22 cellular contexts compared by ENCODE assay signal in genomic region chr12:113598815-113599406, GRCh38.
"Had no signal": no experiment of that assay in that cellular context is flagged by ENCODE, and none has a peak within 500 bp of the region (broad histone marks: within the 10 kb centered on the region; RNA-seq: fewer than 3 reads in every experiment).

No MANE protein-coding gene starts in this region.

- H3K27me3 Mint-ChIP-seq: activated naive CD8-positive, alpha-beta T cell treated with anti-CD3 and anti-CD28 coated beads, Interleukin-2, amount 10 ng/mL, durations not matched to agents 7 days and 5 days had no signal

- H3K4me1 ChIP-seq: esophagus squamous epithelium, stomach had no signal

- H3K79me2 ChIP-seq: hepatocyte had no signal

- H3K27ac ChIP-seq: cardiac muscle cell, esophagus squamous epithelium, hepatocyte, stomach had no signal

- H2AFZ ChIP-seq: hepatocyte had no signal

- DNase-seq: activated B cell treated with CpG ODN at 0.5 μM for 24 hours; activated CD4-positive, alpha-beta T cell treated with anti-CD3 and anti-CD28 coated beads for 48 hours; activated CD8-positive, alpha-beta T cell treated with anti-CD3 and anti-CD28 coated beads for 36 hours; activated naive CD4-positive, alpha-beta T cell treated with Interleukin-2 at 50 U/mL for 16 hours; activated naive CD8-positive, alpha-beta T cell treated with anti-CD3 and anti-CD28 coated beads, Interleukin-2, amount 10 ng/mL, durations not matched to agents 7 days and 5 days; activated T-cell treated with anti-CD3 and anti-CD28 coated beads, Interleukin-2, amount 50 U/mL, for 1 hour; amygdala; dermis blood vessel endothelial cell; effector memory CD4-positive, alpha-beta T cell; esophagus squamous epithelium; nucleus accumbens; stimulated activated CD4-positive, alpha-beta T cell treated with anti-CD3 and anti-CD28 coated beads, Interleukin-4, amount 100 ng/mL, for 1 hour; stomach had no signal

- H3K27ac Mint-ChIP-seq: activated B cell treated with CpG ODN at 0.5 μM for 24 hours; activated CD8-positive, alpha-beta T cell treated with anti-CD3 and anti-CD28 coated beads for 36 hours; activated naive CD8-positive, alpha-beta T cell treated with anti-CD3 and anti-CD28 coated beads, Interleukin-2, amount 10 ng/mL, durations not matched to agents 7 days and 5 days; activated T-helper 2 cell treated with anti-CD3 and anti-CD28 coated beads, Interferon-gamma antibody, Interleukin-2, Interleukin-4, amounts not matched to agents 10 μg/mL and 5 μg/mL and 100 μg/mL, durations not matched to agents 14 hours and 24 hours and 36 hours; mesothelial cell of epicardium; nephron; T-helper 2 cell treated with Interferon-gamma antibody and Interleukin-4, amounts not matched to agents 5 μg/mL and 100 μg/mL, for 36 hours; type B pancreatic cell had no signal

- H3K9me3 Mint-ChIP-seq: type B pancreatic cell had no signal

- H3K4me3 Mint-ChIP-seq: activated B cell treated with CpG ODN at 0.5 μM for 24 hours; activated CD8-positive, alpha-beta T cell treated with anti-CD3 and anti-CD28 coated beads for 36 hours; activated naive CD8-positive, alpha-beta T cell treated with anti-CD3 and anti-CD28 coated beads, Interleukin-2, amount 10 ng/mL, durations not matched to agents 7 days and 5 days; mesothelial cell of epicardium; nephron; T-helper 2 cell treated with Interferon-gamma antibody and Interleukin-4, amounts not matched to agents 5 μg/mL and 100 μg/mL, for 36 hours; type B pancreatic cell had no signal

- H3K36me3 ChIP-seq: cardiac muscle cell, esophagus squamous epithelium, stomach had no signal

- H3K4me1 Mint-ChIP-seq: activated B cell treated with CpG ODN at 0.5 μM for 24 hours; activated naive CD8-positive, alpha-beta T cell treated with anti-CD3 and anti-CD28 coated beads, Interleukin-2, amount 10 ng/mL, durations not matched to agents 7 days and 5 days; mesothelial cell of epicardium; nephron had no signal

- H3K4me3 ChIP-seq: cardiac muscle cell, esophagus squamous epithelium, hepatocyte, smooth muscle cell, stomach had no signal

- H3K4me2 ChIP-seq: hepatocyte, smooth muscle cell had no signal

- H3K36me3 Mint-ChIP-seq: activated naive CD8-positive, alpha-beta T cell treated with anti-CD3 and anti-CD28 coated beads, Interleukin-2, amount 10 ng/mL, durations not matched to agents 7 days and 5 days; mesothelial cell of epicardium; type B pancreatic cell had no signal

- ATAC-seq: activated CD8-positive, alpha-beta T cell treated with anti-CD3 and anti-CD28 coated beads for 36 hours; sciatic nerve had no signal
